8 cellular contexts compared by ENCODE assay signal in the genomic region with DNA sequence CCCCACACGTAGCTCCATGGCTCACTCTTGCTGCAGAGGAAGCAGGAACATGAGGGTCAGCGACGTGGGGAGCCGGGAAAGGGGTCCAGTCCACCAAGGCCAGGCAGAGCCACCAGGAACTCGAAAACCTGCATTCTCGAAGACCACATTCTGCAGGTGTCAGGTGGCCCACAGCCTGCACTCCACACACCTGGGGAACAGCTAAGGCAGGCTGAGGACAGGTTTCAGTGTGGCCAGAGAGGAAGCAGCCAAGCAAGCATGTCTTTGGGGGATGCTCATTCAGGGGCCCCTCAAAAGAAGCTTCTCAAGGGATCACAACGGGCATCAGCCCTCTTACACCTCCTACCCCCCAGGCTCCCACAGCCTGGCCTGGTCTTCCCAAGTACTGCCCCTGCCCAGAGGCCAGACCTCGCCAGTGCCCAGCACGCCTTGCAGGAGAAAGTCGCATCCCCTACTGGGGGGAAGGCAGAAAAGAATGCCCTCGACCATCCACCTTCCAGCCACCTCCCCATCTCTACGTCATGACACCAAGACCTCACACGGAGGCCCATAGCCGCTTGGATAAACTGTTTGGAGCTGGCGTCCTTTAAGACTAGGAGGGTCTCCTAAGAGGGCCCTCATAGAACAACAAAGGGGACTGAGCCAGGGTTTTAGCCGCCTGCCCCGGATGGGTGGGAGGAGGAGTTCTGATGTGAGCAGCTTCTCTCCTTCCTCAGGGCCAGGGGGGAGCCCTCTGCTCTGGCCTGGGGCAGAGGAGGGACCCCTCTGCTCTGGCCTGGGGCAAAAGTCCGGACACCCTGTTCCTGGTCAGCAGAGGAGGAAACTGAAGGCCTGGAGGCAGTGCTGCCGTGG. TPM values are rescaled to one million over a fixed set of nuclear protein-coding genes. Genes with fewer than 3 reads are reported as not detected.
DNase-seq lines count a peak whose midpoint lies in the region; ATAC-seq, FAIRE-seq and TF ChIP-seq lines count a peak whose summit lies in the region.

No MANE protein-coding gene starts in this region.

- no peaks in the 10 kb centered on the region for H3K9me3 Mint-ChIP-seq in stimulated activated naive CD8-positive, alpha-beta T cell treated with anti-CD3 and anti-CD28 coated beads, Interleukin-15, Interleukin-2, amounts not matched to agents 100 ng/mL and 50 ng/mL, for 24 hours

- H3K27ac ChIP-seq in mucosa of rectum (ENCODE audit: low read depth in 2 of 2, low read length in 2 of 2) = peak overlapping the region; percentile 86 to 93

- H3K27ac Mint-ChIP-seq in stimulated activated naive CD8-positive, alpha-beta T cell treated with anti-CD3 and anti-CD28 coated beads, Interleukin-15, Interleukin-2, amounts not matched to agents 100 ng/mL and 50 ng/mL, for 24 hours = peak overlapping the region; percentile 89

- FAIRE-seq in bronchial epithelial cell (lab: Jason Lieb, UNC) = no peak

- no peak for DNase-seq in stimulated activated naive CD8-positive, alpha-beta T cell treated with anti-CD3 and anti-CD28 coated beads, Interleukin-15, Interleukin-2, amounts not matched to agents 100 U/mL and 50 U/mL, for 24 hours
- DNase-seq in bronchial epithelial cell (ENCODE audit: low read depth) = no peak
- no peak for DNase-seq in stimulated activated CD4-positive, alpha-beta T cell treated with anti-CD3 and anti-CD28 coated beads, Interleukin-2, amount 100 ng/mL, for 48 hours
- DNase-seq in COLO829 (ENCODE audit: low spot score) = no peak
- DNase-seq in activated CD8-positive, alpha-beta memory T cell treated with anti-CD3 and anti-CD28 coated beads, Interleukin-2, amount 50 U/mL, for 48 hours = no peak

- peak overlapping the region; percentile 50 for H3K4me3 ChIP-seq in bronchial epithelial cell (ENCODE audit: low read depth, low read length)
- peak overlapping the region; percentile 61 to 78 for H3K4me3 ChIP-seq in mucosa of rectum (ENCODE audit: low read length in 2 of 2)

- no peaks in the 10 kb centered on the region for H3K27me3 ChIP-seq in bronchial epithelial cell (ENCODE audit: control insufficient read depth, insufficient read depth, low read length)
- no peaks in the 10 kb centered on the region for H3K27me3 ChIP-seq in mucosa of rectum (ENCODE audit: control insufficient read depth in 2 of 2, insufficient read depth in 2 of 2, low read length in 2 of 2)

- ATAC-seq in stimulated activated naive CD8-positive, alpha-beta T cell treated with anti-CD3 and anti-CD28 coated beads, Interleukin-15, Interleukin-2, amounts not matched to agents 100 U/mL and 50 U/mL, for 24 hours = no peak
- no peak for ATAC-seq in HG02759 (IDR thresholded peaks at IDR 0.05; ENCODE audit: unreplicated experiment)

- H3K27me3 Mint-ChIP-seq in stimulated activated naive CD8-positive, alpha-beta T cell treated with anti-CD3 and anti-CD28 coated beads, Interleukin-15, Interleukin-2, amounts not matched to agents 100 ng/mL and 50 ng/mL, for 24 hours = no peaks in the 10 kb centered on the region

- peak overlapping the region; percentile 66 to 80 for H3K9ac ChIP-seq in mucosa of rectum (ENCODE audit: low read depth in 1 of 2, low read length in 2 of 2)

- TF ChIP-seq CTCF in bronchial epithelial cell (IDR thresholded peaks at IDR 0.05; ENCODE audit: insufficient read depth, low read length, severe bottlenecking) = no peak

- H3K4me3 Mint-ChIP-seq in stimulated activated naive CD8-positive, alpha-beta T cell treated with anti-CD3 and anti-CD28 coated beads, Interleukin-15, Interleukin-2, amounts not matched to agents 100 ng/mL and 50 ng/mL, for 24 hours = peak overlapping the region; percentile 94

- H3K4me1 ChIP-seq in mucosa of rectum (ENCODE audit: control insufficient read depth in 2 of 2, insufficient read depth in 2 of 2, low read length in 2 of 2) = peaks cover 60 to 62% of the 10 kb centered on the region in 2 donors

- H3K36me3 ChIP-seq in bronchial epithelial cell (ENCODE audit: control insufficient read depth, insufficient read depth, low read length) (peaks cover 22% of the 10 kb centered on the region), mucosa of rectum (ENCODE audit: control insufficient read depth in 2 of 2, insufficient read depth in 2 of 2, low read length in 2 of 2) (peaks cover 7 to 16% of the 10 kb centered on the region in 2 donors)

- no peaks in the 10 kb centered on the region for H3K9me3 ChIP-seq in mucosa of rectum (ENCODE audit: control insufficient read depth in 2 of 2, low read length in 2 of 2)

- H3K36me3 Mint-ChIP-seq in stimulated activated naive CD8-positive, alpha-beta T cell treated with anti-CD3 and anti-CD28 coated beads, Interleukin-15, Interleukin-2, amounts not matched to agents 100 ng/mL and 50 ng/mL, for 24 hours (ENCODE audit: low read depth) = peaks cover 33% of the 10 kb centered on the region

- peaks cover 57% of the 10 kb centered on the region for H3K4me1 Mint-ChIP-seq in stimulated activated naive CD8-positive, alpha-beta T cell treated with anti-CD3 and anti-CD28 coated beads, Interleukin-15, Interleukin-2, amounts not matched to agents 100 ng/mL and 50 ng/mL, for 24 hours (ENCODE audit: low read depth)

RNA-seq across cellular contexts. Expression of gene CSNK1E, which starts 2.9 kb away (rescaled TPM):
- 146 and 181 TPM in 2 replicates for total RNA-seq in bronchial epithelial cell

RNA-seq across cellular contexts. Expression of gene TMEM184B, which starts 41.6 kb away (rescaled TPM):
- 7.1 and 13.3 TPM in 2 replicates for total RNA-seq in bronchial epithelial cell
